Comparison of ENCODE assay signal across 20 cellular contexts in genomic region chr9:98532147-98532546, GRCh38.
DNase-seq lines count a peak whose midpoint lies in the region; ATAC-seq, FAIRE-seq and TF ChIP-seq lines count a peak whose summit lies in the region.
"Had no signal": no experiment of that assay in that cellular context is flagged by ENCODE, and none has a peak within 500 bp of the region (broad histone marks: within the 10 kb centered on the region; RNA-seq: fewer than 3 reads in every experiment).

No MANE protein-coding gene starts in this region.

- no peak for TF ChIP-seq EP300 in SK-N-SH (IDR thresholded peaks at IDR 0.05; ENCODE audit: borderline replicate concordance in 1 of 2, low read depth in 1 of 2, low read length in 1 of 2)

- dilution Hi-C loops in endothelial cell of umbilical vein (cut with MboI; ENCODE audit: extremely low pct_ligation_motif_present, low sequenced_read_pairs): no loop called here

- H3K36me3 ChIP-seq in SK-N-SH (replicated peaks in 1 of 2; ENCODE audit: control insufficient read depth in 1 of 2, insufficient read depth in 2 of 2, low read length in 1 of 2) (no peaks in the 10 kb centered on the region), Karpas-422 (ENCODE audit: insufficient read depth, low read length) (no peaks in the 10 kb centered on the region), endothelial cell of umbilical vein (ENCODE audit: control insufficient read depth in 2 of 2, extremely low read depth in 1 of 2, insufficient read depth in 2 of 2, low read length in 2 of 2) (no peaks in the 10 kb centered on the region), breast epithelium (no peaks in the 10 kb centered on the region)

- no peak for DNase-seq in SK-N-SH
- peak; percentile 29 for DNase-seq in Karpas-422
- DNase-seq in endothelial cell of umbilical vein (ENCODE audit: low read depth, low spot score): peak; percentile 31
- DNase-seq in stimulated activated CD4-positive, alpha-beta T cell treated with anti-CD3 and anti-CD28 coated beads, Interleukin-1b, Interleukin-23, amount 100 ng/mL, for 48 hours: no peak
- DNase-seq in breast epithelium (ENCODE audit: low spot score in 2 of 2): no peak
- DNase-seq: ACHN; Calu3; CD4-positive, alpha-beta T cell; DMS153; DMS79 treated with DMSO at 0.1 percent for 48 hours; EL; GDM1; KBM-7 had no signal

- H3K4me3 ChIP-seq in SK-N-SH (ENCODE audit: low read depth in 2 of 2, low read length in 1 of 2) (no peak overlapping the region), Karpas-422 (ENCODE audit: low read length) (no peak overlapping the region), endothelial cell of umbilical vein (replicated peaks in 1 of 3; ENCODE audit: insufficient read depth in 1 of 3, low read depth in 1 of 3, low read length in 3 of 3) (no peak overlapping the region), breast epithelium (no peak overlapping the region)
- H3K4me3 ChIP-seq: GM23248 had no signal

- TF ChIP-seq POLR2A in endothelial cell of umbilical vein (IDR thresholded peaks at IDR 0.05; ENCODE audit: low read depth, low read length) (no peak), breast epithelium (IDR thresholded peaks at IDR 0.05) (no peak)

- no peak for ATAC-seq in SK-N-SH treated with all-trans-retinoic acid at 6 μM for 48 hours
- no peak for ATAC-seq in GM21360 (IDR thresholded peaks at IDR 0.05; ENCODE audit: unreplicated experiment)
- ATAC-seq: HCT116 had no signal

- POLR2A ChIA-PET in SK-N-SH (lab: Yijun Ruan, JAX): no interaction called here
- POLR2A ChIA-PET in endothelial cell of umbilical vein (lab: Charles Lee): no interaction called here

- no peak for TF ChIP-seq RAD21 in SK-N-SH (IDR thresholded peaks at IDR 0.05; ENCODE audit: low read length)

- no peaks in the 10 kb centered on the region for H4K20me1 ChIP-seq in SK-N-SH (ENCODE audit: insufficient read depth)
- no peaks in the 10 kb centered on the region for H4K20me1 ChIP-seq in Karpas-422 (ENCODE audit: insufficient read depth, low read depth, low read length)
- H4K20me1 ChIP-seq in endothelial cell of umbilical vein (replicated peaks; ENCODE audit: control insufficient read depth, extremely low read depth, insufficient read depth, low read length): no peaks in the 10 kb centered on the region

- H3K4me2 ChIP-seq in SK-N-SH (no peak overlapping the region), Karpas-422 (ENCODE audit: low read depth, low read length, poor library complexity, severe bottlenecking) (no peak overlapping the region), endothelial cell of umbilical vein (ENCODE audit: insufficient read depth, low read length) (no peak overlapping the region)

- no peak for TF ChIP-seq CTCF in SK-N-SH (IDR thresholded peaks at IDR 0.05)
- no peak for TF ChIP-seq CTCF in endothelial cell of umbilical vein (IDR thresholded peaks at IDR 0.05; ENCODE audit: extremely low read depth in 1 of 2, insufficient read depth in 1 of 2, low read depth in 1 of 2, low read length in 2 of 2)
- no peak for TF ChIP-seq CTCF in breast epithelium (IDR thresholded peaks at IDR 0.05)

- H3K27me3 ChIP-seq in SK-N-SH (ENCODE audit: insufficient read depth) (no peaks in the 10 kb centered on the region), Karpas-422 (ENCODE audit: low read length) (no peaks in the 10 kb centered on the region), endothelial cell of umbilical vein (ENCODE audit: control insufficient read depth in 2 of 2, insufficient read depth in 2 of 2, low read length in 2 of 2) (no peaks in the 10 kb centered on the region), breast epithelium (peaks cover 0 to 3% of the 10 kb centered on the region in 2 donors)

- H3K9me1 ChIP-seq in endothelial cell of umbilical vein (replicated peaks; ENCODE audit: control insufficient read depth, extremely low read depth, insufficient read depth, low read length): no peaks in the 10 kb centered on the region

- no peaks in the 10 kb centered on the region for H3K9me3 ChIP-seq in SK-N-SH
- no peaks in the 10 kb centered on the region for H3K9me3 ChIP-seq in Karpas-422 (ENCODE audit: low read length)
- H3K9me3 ChIP-seq in endothelial cell of umbilical vein (replicated peaks; ENCODE audit: control insufficient read depth, insufficient read depth, low read length): no peaks in the 10 kb centered on the region
- H3K9me3 ChIP-seq in breast epithelium: peaks cover 0 to 2% of the 10 kb centered on the region in 2 donors

- no peaks in the 10 kb centered on the region; a peak in 1 of 4 replicates for H3K4me1 ChIP-seq in SK-N-SH (ENCODE audit: control insufficient read depth in 1 of 2, insufficient read depth in 2 of 2, low read depth in 1 of 2, low read length in 1 of 2)
- H3K4me1 ChIP-seq in Karpas-422 (ENCODE audit: low read length): no peaks in the 10 kb centered on the region
- H3K4me1 ChIP-seq in endothelial cell of umbilical vein (ENCODE audit: control insufficient read depth, extremely low read depth, insufficient read depth, low read length): peaks cover 5% of the 10 kb centered on the region
- no peaks in the 10 kb centered on the region for H3K4me1 ChIP-seq in breast epithelium

- H3K9me2 ChIP-seq in SK-N-SH (no peaks in the 10 kb centered on the region), Karpas-422 (replicated peaks; ENCODE audit: insufficient read depth, low read length) (no peaks in the 10 kb centered on the region)

- H3K79me2 ChIP-seq in SK-N-SH (ENCODE audit: insufficient read depth): no peaks in the 10 kb centered on the region
- no peaks in the 10 kb centered on the region for H3K79me2 ChIP-seq in Karpas-422 (ENCODE audit: low read length)
- H3K79me2 ChIP-seq in endothelial cell of umbilical vein (ENCODE audit: control insufficient read depth, insufficient read depth, low read length): no peaks in the 10 kb centered on the region

- WGBS in SK-N-SH (ENCODE audit: low lambda C conversion rate): 27% methylated on average over 4 of the region's 4 CpGs

- no peaks in the 10 kb centered on the region for H3F3A ChIP-seq in SK-N-SH (replicated peaks; ENCODE audit: insufficient read depth)

- BruUV-seq in endothelial cell of umbilical vein (replicated peaks; lab: Mats Ljungman, UMichigan): no TSS peak

- peak; percentile 74 for FAIRE-seq in endothelial cell of umbilical vein (lab: Jason Lieb, UNC)
- FAIRE-seq: GM12892, H54 had no signal

- H2AFZ ChIP-seq in SK-N-SH (ENCODE audit: low read depth) (no peak overlapping the region), Karpas-422 (ENCODE audit: low read length) (no peak overlapping the region), endothelial cell of umbilical vein (ENCODE audit: low read depth, low read length) (no peak overlapping the region)
- H2AFZ ChIP-seq: GM23248 had no signal

- H3K9ac ChIP-seq in SK-N-SH (no peak overlapping the region), Karpas-422 (ENCODE audit: low read length) (no peak overlapping the region), endothelial cell of umbilical vein (replicated peaks; ENCODE audit: extremely low read depth, insufficient read depth, low read length) (no peak overlapping the region)
- H3K9ac ChIP-seq: GM23248 had no signal

- CTCF ChIA-PET in SK-N-SH (lab: Yijun Ruan, JAX) (interaction anchor here (0.8 kb wide), 1 partner anchor 242 kb away, joined by 3 read pairs; no protein-coding TSS in a partner anchor), endothelial cell of umbilical vein (lab: Charles Lee) (interaction anchor here (0.6 to 1.3 kb wide), 4 partner anchors 13 to 244 kb away, joined by 3 read pairs; no protein-coding TSS in a partner anchor)

- no peak overlapping the region for H3K27ac ChIP-seq in SK-N-SH (ENCODE audit: low read depth in 2 of 2, low read length in 1 of 2)
- H3K27ac ChIP-seq in Karpas-422 (ENCODE audit: low read length): no peak overlapping the region
- no peak overlapping the region for H3K27ac ChIP-seq in endothelial cell of umbilical vein (ENCODE audit: insufficient read depth, low read depth, low read length)
- H3K27ac ChIP-seq in breast epithelium: no peak overlapping the region
- H3K27ac ChIP-seq: HL-60 had no signal

- intact Hi-C loops in endothelial cell of umbilical vein (cut with micrococcal nuclease) (no loop called here), breast epithelium (cut with DNase I; ENCODE audit: low total_unique reads) (loop anchor here (5.0 kb wide), 1 partner anchor 1525 kb away; no protein-coding TSS in a partner anchor)

TF ChIP-seq in SK-N-SH, 30 proteins besides CTCF, POLR2A, EP300 and RAD21 (continues in another document):
- TF ChIP-seq USF2 (IDR thresholded peaks at IDR 0.05; ENCODE audit: borderline replicate concordance, low read depth, low read length) (no peak), TCF12 (IDR thresholded peaks at IDR 0.05) (peak; percentile 41), NFIC (IDR thresholded peaks at IDR 0.05; ENCODE audit: borderline replicate concordance) (peak; percentile 20; the same call in 1 of the 2 replicates)

TF ChIP-seq in SK-N-SH treated with all-trans-retinoic acid at 6 μM for 48 hours, 23 proteins besides CTCF, POLR2A, EP300 and RAD21 (continues in another document):
- TF ChIP-seq ZNF565 (CRISPR knock-in tag; conservative IDR thresholded peaks at IDR 0.05; ENCODE audit: low read depth) (no peak), ARNTL (CRISPR knock-in tag; IDR thresholded peaks at IDR 0.05; ENCODE audit: borderline replicate concordance, low read depth) (no peak), PPARA (CRISPR knock-in tag; IDR thresholded peaks at IDR 0.05; ENCODE audit: borderline replicate concordance) (no peak), BACH2 (CRISPR knock-in tag; IDR thresholded peaks at IDR 0.05; ENCODE audit: borderline replicate concordance) (no peak), CSDC2 (CRISPR knock-in tag; IDR thresholded peaks at IDR 0.05) (no peak), GLIS3 (CRISPR knock-in tag; IDR thresholded peaks at IDR 0.05) (no peak)

TF ChIP-seq in endothelial cell of umbilical vein, 7 proteins besides CTCF, POLR2A, EP300 and RAD21:
- TF ChIP-seq GATA2 (IDR thresholded peaks at IDR 0.05; ENCODE audit: insufficient read depth, insufficient read length, low read depth, low read length) (peak; percentile 78), MYC (IDR thresholded peaks at IDR 0.05; ENCODE audit: low read depth, low read length) (no peak)

Comparison
In these comparisons a context has a peak if more than half of its experiments do, and no peak if none do; other contexts are left out.
1. DNase-seq: peak in Karpas-422 (single experiment) and endothelial cell of umbilical vein (single experiment); none in SK-N-SH (single experiment), stimulated activated CD4-positive, alpha-beta T cell treated with anti-CD3 and anti-CD28 coated beads, Interleukin-1b, Interleukin-23, amount 100 ng/mL, for 48 hours (single experiment) and breast epithelium (0 of 2).